Comparison of ENCODE assay signal across 12 cellular contexts in the genomic region with DNA sequence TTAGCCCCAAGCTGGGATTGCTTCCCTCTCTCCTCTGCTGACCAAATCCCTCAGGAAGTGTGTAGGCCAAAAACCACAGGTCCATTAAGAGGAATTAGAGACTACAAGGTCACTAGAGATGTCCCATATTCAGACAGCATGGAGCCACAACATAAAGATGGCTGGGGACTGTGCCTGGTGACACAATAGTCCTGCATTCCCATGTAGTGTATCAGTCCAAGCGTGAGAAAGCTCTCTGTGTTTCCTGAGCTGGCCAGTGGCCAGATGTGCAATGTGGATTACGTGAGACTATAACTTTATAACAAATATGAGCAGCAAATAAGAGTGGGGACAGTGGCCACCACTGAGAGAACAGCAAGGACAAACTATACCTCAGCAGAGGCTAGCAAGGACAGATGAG. TPM values are rescaled to one million over a fixed set of nuclear protein-coding genes. Genes with fewer than 3 reads are reported as not detected.
DNase-seq lines count a peak whose midpoint lies in the region; ATAC-seq and TF ChIP-seq lines count a peak whose summit lies in the region.
"Had no signal": no experiment of that assay in that cellular context is flagged by ENCODE, and none has a peak within 500 bp of the region (broad histone marks: within the 10 kb centered on the region; RNA-seq: fewer than 3 reads in every experiment).

No MANE protein-coding gene starts in this region.

- H3K9me3 ChIP-seq in heart right ventricle, result no peaks in the 10 kb centered on the region
- no peaks in the 10 kb centered on the region for H3K9me3 ChIP-seq in smooth muscle cell (replicated peaks; ENCODE audit: low read depth)
- H3K9me3 ChIP-seq: mucosa of descending colon had no signal

- no peaks in the 10 kb centered on the region for H3F3A ChIP-seq in smooth muscle cell (ENCODE audit: low read depth)

- WGBS in heart right ventricle, 2 donors, result 25 to 29% methylated on average over 2 of the region's 2 CpGs
- WGBS in smooth muscle cell (ENCODE audit: low lambda C conversion rate), result 25% methylated on average over 2 of the region's 2 CpGs

- H3K4me1 Mint-ChIP-seq in activated CD8-positive, alpha-beta T cell treated with anti-CD3 and anti-CD28 coated beads for 36 hours (ENCODE audit: low read depth), result peaks cover 11% of the 10 kb centered on the region

- H3K4me3 Mint-ChIP-seq in activated CD8-positive, alpha-beta T cell treated with anti-CD3 and anti-CD28 coated beads for 36 hours, result no peak overlapping the region
- H3K4me3 Mint-ChIP-seq: GM23338 had no signal

- CTCF ChIA-PET in activated CD8-positive, alpha-beta T cell treated with anti-CD3 and anti-CD28 coated beads for 36 hours (lab: Charles Lee), result interaction anchor here (1.1 to 11.7 kb wide), 7 partner anchors 7 to 121 kb away, joined by 3 to 116 read pairs (median 4); partner anchors contain the start of gene MS4A15

- peak in 7 of 8 donors; percentile 27 to 52 (median 41) for ATAC-seq in heart right ventricle
- no peak for ATAC-seq in activated CD8-positive, alpha-beta T cell treated with anti-CD3 and anti-CD28 coated beads for 36 hours
- ATAC-seq: GM23338, mucosa of descending colon had no signal

- DNase-seq in HCEC 1CT, result peak; percentile 66
- DNase-seq in amniotic epithelial cell (ENCODE audit: low read depth), result peak; percentile 82
- peak in 1 of 2 donors; percentile 44 for DNase-seq in heart right ventricle
- no peak for DNase-seq in smooth muscle cell (lab: John Stamatoyannopoulos, UW; ENCODE audit: unreplicated experiment)
- no peak for DNase-seq in activated CD8-positive, alpha-beta T cell treated with anti-CD3 and anti-CD28 coated beads for 36 hours
- DNase-seq in NCI-H82 treated with DMSO at 0.1 percent for 48 hours (lab: John Stamatoyannopoulos, UW; ENCODE audit: unreplicated experiment), result no peak
- DNase-seq in stimulated activated CD4-positive, alpha-beta T cell treated with anti-CD3 and anti-CD28 coated beads, Interleukin-4, amount 100 ng/mL, for 24 hours, result no peak
- DNase-seq: caudate nucleus, mucosa of descending colon had no signal

- TF ChIP-seq CTCF in heart right ventricle (IDR thresholded peaks at IDR 0.05), result no peak
- no peak for TF ChIP-seq CTCF in smooth muscle cell (IDR thresholded peaks at IDR 0.05; ENCODE audit: borderline replicate concordance, insufficient read depth, poor library complexity, severe bottlenecking)
- no peak for TF ChIP-seq CTCF in activated CD8-positive, alpha-beta T cell treated with anti-CD3 and anti-CD28 coated beads for 36 hours (IDR thresholded peaks at IDR 0.05)

- peak overlapping the region; percentile 29 for H3K4me2 ChIP-seq in smooth muscle cell
- H3K4me2 ChIP-seq: GM23338, hepatocyte had no signal

- H3K27ac Mint-ChIP-seq in activated CD8-positive, alpha-beta T cell treated with anti-CD3 and anti-CD28 coated beads for 36 hours, result no peak overlapping the region
- H3K27ac Mint-ChIP-seq: GM23338 had no signal

- H3K4me1 ChIP-seq in heart right ventricle (peaks cover 4 to 33% (median 18%) of the 10 kb centered on the region in 9 donors), smooth muscle cell (ENCODE audit: low read depth) (no peaks in the 10 kb centered on the region)

- H3K27ac ChIP-seq in heart right ventricle (peak overlapping the region in 6 of 10 donors; percentile 12 to 59 (median 40)), smooth muscle cell (ENCODE audit: low read depth) (peak overlapping the region; percentile 54)
- H3K27ac ChIP-seq: hepatocyte had no signal

- H3K36me3 ChIP-seq in heart right ventricle (no peaks in the 10 kb centered on the region), smooth muscle cell (ENCODE audit: low read depth) (no peaks in the 10 kb centered on the region)

- intact Hi-C loops in heart right ventricle (cut with DNase I), result loop anchor here in 9 of 10 donors (5.0 to 10.0 kb wide), 8 partner anchors 50 to 410 kb away; no protein-coding TSS in a partner anchor
- intact Hi-C loops in activated CD8-positive, alpha-beta T cell treated with anti-CD3 and anti-CD28 coated beads for 36 hours (cut with micrococcal nuclease), result loop anchor here (5.0 kb wide), 1 partner anchor 110 kb away; no protein-coding TSS in a partner anchor

- H3K27me3 Mint-ChIP-seq in activated CD8-positive, alpha-beta T cell treated with anti-CD3 and anti-CD28 coated beads for 36 hours, result no peaks in the 10 kb centered on the region

- no peaks in the 10 kb centered on the region for H3K79me2 ChIP-seq in smooth muscle cell (ENCODE audit: low read depth)
- H3K79me2 ChIP-seq: hepatocyte had no signal

- H3K4me3 ChIP-seq in heart right ventricle (no peak overlapping the region), smooth muscle cell (no peak overlapping the region)
- H3K4me3 ChIP-seq: GM23338, hepatocyte, mucosa of descending colon had no signal

- H3K27me3 ChIP-seq in heart right ventricle (peaks cover 0 to 4% (median 0%) of the 10 kb centered on the region in 7 donors), smooth muscle cell (ENCODE audit: low read depth) (peaks cover 5% of the 10 kb centered on the region)
- H3K27me3 ChIP-seq: hepatocyte had no signal

- no peak overlapping the region for H3K9ac ChIP-seq in smooth muscle cell (ENCODE audit: low read depth)

- no peaks in the 10 kb centered on the region for H3K36me3 Mint-ChIP-seq in activated CD8-positive, alpha-beta T cell treated with anti-CD3 and anti-CD28 coated beads for 36 hours (ENCODE audit: low read depth)

- POLR2A ChIA-PET in activated CD8-positive, alpha-beta T cell treated with anti-CD3 and anti-CD28 coated beads for 36 hours (lab: Charles Lee), result interaction anchor here (1.0 kb wide), 1 partner anchor 54 kb away, joined by 3 read pairs; no protein-coding TSS in a partner anchor

- peak overlapping the region; percentile 29 for H2AFZ ChIP-seq in smooth muscle cell (ENCODE audit: low read depth)
- H2AFZ ChIP-seq: GM23338, hepatocyte had no signal

- no peaks in the 10 kb centered on the region for H4K20me1 ChIP-seq in smooth muscle cell (ENCODE audit: low read depth)

- H3K9me3 Mint-ChIP-seq in activated CD8-positive, alpha-beta T cell treated with anti-CD3 and anti-CD28 coated beads for 36 hours, result no peaks in the 10 kb centered on the region
- H3K9me3 Mint-ChIP-seq: GM23338 had no signal

RNA-seq across cellular contexts. Expression of gene MS4A10, which starts 7.6 kb away (rescaled TPM):
- total RNA-seq in heart right ventricle, result not detected
- not detected for polyA plus RNA-seq in heart right ventricle
- total RNA-seq in smooth muscle cell, result not detected in 2 replicates
- polyA plus RNA-seq in smooth muscle cell, result not detected in 2 replicates
- not detected for total RNA-seq in activated CD8-positive, alpha-beta T cell treated with anti-CD3 and anti-CD28 coated beads for 36 hours
- total RNA-seq: GM23338; T-helper 2 cell treated with Interferon-gamma antibody and Interleukin-4, amounts not matched to agents 100 ng/mL and 5 ng/mL, for 36 hours had no signal
- polyA plus RNA-seq: GM23338 had no signal

RNA-seq across cellular contexts. Expression of gene MS4A15, which starts 20.9 kb away (rescaled TPM):
- not detected for total RNA-seq in heart right ventricle
- polyA plus RNA-seq in heart right ventricle, result not detected
- not detected in 2 replicates for total RNA-seq in smooth muscle cell
- polyA plus RNA-seq in smooth muscle cell, result not detected in 2 replicates
- total RNA-seq in activated CD8-positive, alpha-beta T cell treated with anti-CD3 and anti-CD28 coated beads for 36 hours, result not detected
- total RNA-seq: GM23338; T-helper 2 cell treated with Interferon-gamma antibody and Interleukin-4, amounts not matched to agents 100 ng/mL and 5 ng/mL, for 36 hours had no signal

RNA-seq across cellular contexts. Expression of gene MS4A18, which starts 53.1 kb away (rescaled TPM):
- total RNA-seq in heart right ventricle (not detected), smooth muscle cell (not detected in 2 replicates)
- polyA plus RNA-seq in heart right ventricle (not detected), smooth muscle cell (not detected in 2 replicates)
- total RNA-seq in activated CD8-positive, alpha-beta T cell treated with anti-CD3 and anti-CD28 coated beads for 36 hours, result not detected
- total RNA-seq: GM23338; hepatocyte; mucosa of descending colon; T-helper 2 cell treated with Interferon-gamma antibody and Interleukin-4, amounts not matched to agents 100 ng/mL and 5 ng/mL, for 36 hours had no signal
- polyA plus RNA-seq: GM23338, hepatocyte had no signal

Comparison
In these comparisons a context has a peak if more than half of its experiments do, and no peak if none do; other contexts are left out.
1. DNase-seq: peak in HCEC 1CT (single experiment) and amniotic epithelial cell (single experiment); none in smooth muscle cell (single experiment), activated CD8-positive, alpha-beta T cell treated with anti-CD3 and anti-CD28 coated beads for 36 hours (single experiment), NCI-H82 treated with DMSO at 0.1 percent for 48 hours (single experiment) and stimulated activated CD4-positive, alpha-beta T cell treated with anti-CD3 and anti-CD28 coated beads, Interleukin-4, amount 100 ng/mL, for 24 hours (single experiment).